Comparison of ENCODE assay signal across 29 cellular contexts in the genomic region with DNA sequence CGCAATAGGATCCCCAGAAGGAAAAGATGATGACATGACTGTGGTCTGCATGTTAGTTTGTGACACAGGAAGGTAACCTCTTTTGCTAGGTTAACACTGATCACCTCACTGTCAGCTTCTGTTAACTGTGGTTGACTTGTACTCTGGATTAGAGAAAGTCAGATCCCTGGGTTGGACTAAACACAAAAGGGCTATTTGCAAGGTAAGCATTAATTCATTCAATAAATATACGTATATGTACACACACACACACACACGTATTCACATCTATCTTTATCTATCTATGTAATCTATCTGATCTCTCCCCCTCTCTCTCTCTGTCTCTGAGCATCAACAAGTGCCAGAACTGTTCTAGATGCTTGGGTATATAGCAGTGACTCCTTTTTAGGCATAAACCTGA.
"Had no signal": no experiment of that assay in that cellular context is flagged by ENCODE, and none has a peak within 500 bp of the region (broad histone marks: within the 10 kb centered on the region; RNA-seq: fewer than 3 reads in every experiment).

No MANE protein-coding gene starts in this region.

- H3K4me3 ChIP-seq: neural progenitor cell, ovary, psoas muscle, skin epidermis, smooth muscle cell, spleen, suprapubic skin, testis, tibial artery, transverse colon, upper lobe of left lung, vagina had no signal

- FAIRE-seq: urothelium cell line had no signal

- H3K79me2 ChIP-seq: parathyroid adenoma had no signal

- H3K27me3 ChIP-seq: neural progenitor cell, ovary, testis, transverse colon, upper lobe of left lung, vagina had no signal

- H3K27ac ChIP-seq: neural progenitor cell, ovary, parathyroid adenoma, psoas muscle, skin epidermis, spleen, suprapubic skin, testis, tibial artery, transverse colon, upper lobe of left lung, vagina had no signal

- H3K4me1 ChIP-seq: parathyroid adenoma, psoas muscle, spleen, suprapubic skin, testis, tibial artery, transverse colon, upper lobe of left lung, vagina had no signal

- ATAC-seq: natural killer cell; psoas muscle; right cardiac atrium; sciatic nerve; stimulated activated memory B cell treated with anti-CD40 and anti-IgM and Interleukin-4, amounts not matched to agents 10 μg/mL and 1 μg/mL and 100 μg/mL, for 72 hours; stimulated activated naive CD8-positive, alpha-beta T cell treated with anti-CD3 and anti-CD28 coated beads, Interleukin-15, amount 100 ng/mL, for 72 hours; stimulated activated naive CD8-positive, alpha-beta T cell treated with anti-CD3 and anti-CD28 coated beads, Interleukin-15, Interleukin-2, amounts not matched to agents 100 U/mL and 50 U/mL, for 24 hours had no signal

- H3K4me2 ChIP-seq: neural progenitor cell, smooth muscle cell had no signal

- H3K9ac ChIP-seq: neural progenitor cell, parathyroid adenoma had no signal

- DNase-seq: natural killer cell; occipital lobe; ovary; posterior cingulate gyrus; psoas muscle; right cardiac atrium; spleen; stimulated activated CD4-positive, alpha-beta T cell treated with anti-CD3 and anti-CD28 coated beads, Interleukin-12 subunit alpha, Interleukin-12 subunit beta, amount 100 ng/mL, for 4 hours; stimulated activated CD4-positive, alpha-beta T cell treated with anti-CD3 and anti-CD28 coated beads, Interleukin-1b, Interleukin-23, amount 100 ng/mL, for 48 hours; stimulated activated CD4-positive, alpha-beta T cell treated with anti-CD3 and anti-CD28 coated beads, Interleukin-4, amount 100 ng/mL, for 1 hour; stimulated activated CD4-positive, alpha-beta T cell treated with anti-CD3 and anti-CD28 coated beads, Interleukin-4, amount 100 ng/mL, for 4 hours; stimulated activated CD8-positive, alpha-beta memory T cell treated with anti-CD3 and anti-CD28 coated beads, Interleukin-4, amount 100 ng/mL, for 48 hours; stimulated activated naive CD4-positive, alpha-beta T cell; stimulated activated naive CD8-positive, alpha-beta T cell treated with anti-CD3 and anti-CD28 coated beads, Interleukin-15, amount 100 ng/mL, for 72 hours; stimulated activated naive CD8-positive, alpha-beta T cell treated with anti-CD3 and anti-CD28 coated beads, Interleukin-15, Interleukin-2, amounts not matched to agents 100 U/mL and 50 U/mL, for 24 hours; substantia nigra; testis; tibial artery; transverse colon; upper lobe of left lung had no signal

- H3K9me3 ChIP-seq: ovary, psoas muscle, spleen, suprapubic skin, testis, tibial artery, transverse colon, upper lobe of left lung, vagina had no signal

- H2AFZ ChIP-seq: neural progenitor cell, parathyroid adenoma had no signal

- H3K36me3 ChIP-seq: neural progenitor cell, ovary, spleen, suprapubic skin, tibial artery, transverse colon, upper lobe of left lung, vagina had no signal
